Comparison of ENCODE assay signal across 1 cellular context in genomic region chr10:72332423-72333110, GRCh38.
A peak's percentile ranks its signal among the peaks of the same experiment; 100 is the strongest.
TF ChIP-seq lines count a peak whose summit lies in the region.

No MANE protein-coding gene starts in this region.

TF ChIP-seq in K562, 482 proteins besides CTCF, POLR2A, EP300 and RAD21 (continued from another document):
- TF ChIP-seq, protein P1, sequence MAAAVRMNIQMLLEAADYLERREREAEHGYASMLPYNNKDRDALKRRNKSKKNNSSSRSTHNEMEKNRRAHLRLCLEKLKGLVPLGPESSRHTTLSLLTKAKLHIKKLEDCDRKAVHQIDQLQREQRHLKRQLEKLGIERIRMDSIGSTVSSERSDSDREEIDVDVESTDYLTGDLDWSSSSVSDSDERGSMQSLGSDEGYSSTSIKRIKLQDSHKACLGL (CRISPR knock-in tag; IDR thresholded peaks at IDR 0.05; ENCODE audit: borderline replicate concordance, poor library complexity, severe bottlenecking): no peak
- no peak for TF ChIP-seq TRIM25 (IDR thresholded peaks at IDR 0.05; ENCODE audit: borderline replicate concordance)
- TF ChIP-seq KLF10 (CRISPR knock-in tag; IDR thresholded peaks at IDR 0.05): no peak
- no peak for TF ChIP-seq IFI16 (CRISPR knock-in tag; IDR thresholded peaks at IDR 0.05)
- 0 out of 2 replicates have a peak, but pooled peaks have one; percentile 15 for TF ChIP-seq THRB (CRISPR knock-in tag; conservative IDR thresholded peaks at IDR 0.05)
